7 cellular contexts compared by ENCODE assay signal in genomic region chr22:37803636-37804371, GRCh38. TPM values are rescaled to one million over a fixed set of nuclear protein-coding genes. Genes with fewer than 3 reads are reported as not detected.
A peak's percentile ranks its signal among the peaks of the same experiment; 100 is the strongest.
DNase-seq lines count a peak whose midpoint lies in the region; ATAC-seq and TF ChIP-seq lines count a peak whose summit lies in the region.

No MANE protein-coding gene starts in this region.

- in situ Hi-C loops in GM23248 (cut with MboI), result no loop called here

- intact Hi-C loops in PC-3 (cut with micrococcal nuclease) (loop anchor here (10.0 kb wide), 1 partner anchor 119 kb away; the partner anchor contains the start of gene NOL12), esophagus squamous epithelium (cut with DNase I) (no loop called here), sigmoid colon (cut with DNase I) (loop anchor here (5.0 kb wide), 1 partner anchor 117 kb away; the partner anchor contains the start of gene NOL12)

- ATAC-seq in PC-3 (no peak), GM21360 (IDR thresholded peaks at IDR 0.05; ENCODE audit: unreplicated experiment) (no peak)

- H3F3A ChIP-seq in GM23248 (ENCODE audit: insufficient read depth) (peaks cover 14% of the 10 kb centered on the region), PC-3 (ENCODE audit: low read length, unreplicated experiment) (peaks cover 18% of the 10 kb centered on the region)

- TF ChIP-seq CTCF in PC-3 (conservative IDR thresholded peaks at IDR 0.05; ENCODE audit: low read depth, low read length) (no peak), esophagus squamous epithelium (IDR thresholded peaks at IDR 0.05) (no peak), sigmoid colon (IDR thresholded peaks at IDR 0.05) (no peak)

- H3K9ac ChIP-seq in GM23248, result peak overlapping the region; percentile 88
- H3K9ac ChIP-seq in PC-3 (ENCODE audit: low read length), result peak overlapping the region; percentile 95

- H3K4me2 ChIP-seq in GM23248 (ENCODE audit: unreplicated experiment) (no peak overlapping the region), PC-3 (ENCODE audit: low read length) (peak overlapping the region; percentile 100)

- H3K9me3 ChIP-seq in GM23248 (ENCODE audit: low read depth) (no peaks in the 10 kb centered on the region), PC-3 (ENCODE audit: low read length) (no peaks in the 10 kb centered on the region), esophagus squamous epithelium (no peaks in the 10 kb centered on the region), sigmoid colon (no peaks in the 10 kb centered on the region)

- H3K27me3 ChIP-seq in GM23248 (replicated peaks; ENCODE audit: insufficient read depth), result no peaks in the 10 kb centered on the region
- H3K27me3 ChIP-seq in PC-3 (ENCODE audit: low read length), result no peaks in the 10 kb centered on the region
- H3K27me3 ChIP-seq in esophagus squamous epithelium, result peaks cover 0 to 6% (median 0%) of the 10 kb centered on the region in 4 donors
- no peaks in the 10 kb centered on the region for H3K27me3 ChIP-seq in sigmoid colon

- H2AFZ ChIP-seq in GM23248 (peak overlapping the region; percentile 54), PC-3 (ENCODE audit: low read length) (peak overlapping the region; percentile 34; the same call in 1 of the 2 replicates)

- POLR2A ChIA-PET in PC-3 (lab: Charles Lee; ENCODE audit: unreplicated experiment), result no interaction called here

- no peaks in the 10 kb centered on the region for H4K20me1 ChIP-seq in GM23248 (ENCODE audit: insufficient read depth)
- H4K20me1 ChIP-seq in PC-3 (ENCODE audit: low read length), result peaks cover 21% of the 10 kb centered on the region

- H3K36me3 ChIP-seq in GM23248 (ENCODE audit: low read depth) (no peaks in the 10 kb centered on the region), PC-3 (ENCODE audit: low read depth, low read length) (no peaks in the 10 kb centered on the region), esophagus squamous epithelium (no peaks in the 10 kb centered on the region), sigmoid colon (no peaks in the 10 kb centered on the region)

- H3K4me3 ChIP-seq in GM23248 (no peak overlapping the region), PC-3 (ENCODE audit: low read length) (peak overlapping the region; percentile 100), esophagus squamous epithelium (peak overlapping the region in 3 of 4 donors; percentile 60 to 69 (median 65)), sigmoid colon (peak overlapping the region in 2 of 4 donors; percentile 63 to 65)

- TF ChIP-seq POLR2A in esophagus squamous epithelium (IDR thresholded peaks at IDR 0.05) (no peak), sigmoid colon (IDR thresholded peaks at IDR 0.05) (no peak)

- no peak for TF ChIP-seq EP300 in sigmoid colon (IDR thresholded peaks at IDR 0.05)

- no TSS peak for BruUV-seq in PC-3 (replicated peaks; lab: Mats Ljungman, UMichigan)

- no peak for DNase-seq in GM23248
- no peak for DNase-seq in PC-3
- no peak for DNase-seq in esophagus squamous epithelium (lab: John Stamatoyannopoulos, UW)
- no peak for DNase-seq in sigmoid colon
- DNase-seq in NCI-H2081 (lab: John Stamatoyannopoulos, UW), result no peak
- no peak for DNase-seq in GF-D8 (lab: John Stamatoyannopoulos, UW)

- peaks cover 14% of the 10 kb centered on the region; the same call in 1 of the 2 replicates for H3K79me2 ChIP-seq in GM23248 (ENCODE audit: insufficient read depth)
- peaks cover 26% of the 10 kb centered on the region for H3K79me2 ChIP-seq in PC-3 (ENCODE audit: low read length)

- no peaks in the 10 kb centered on the region for H3K9me2 ChIP-seq in GM23248 (ENCODE audit: insufficient read depth)
- H3K9me2 ChIP-seq in PC-3 (replicated peaks; ENCODE audit: low read length), result no peaks in the 10 kb centered on the region

- H3K27ac ChIP-seq in GM23248, result no peak overlapping the region
- H3K27ac ChIP-seq in PC-3 (ENCODE audit: low read length), result peak overlapping the region; percentile 66
- H3K27ac ChIP-seq in esophagus squamous epithelium, result peak overlapping the region in 3 of 4 donors; percentile 87 to 94 (median 89)
- peak overlapping the region; percentile 87 to 96 (median 91) for H3K27ac ChIP-seq in sigmoid colon

- CTCF ChIA-PET in PC-3 (lab: Charles Lee), result no interaction called here

- WGBS in GM23248 (ENCODE audit: low coverage in 1 of 2, low lambda C conversion rate in 2 of 2, missing lambda C conversion rate in 2 of 2), 2 experiments, result 57 to 58% methylated on average over 34 of the region's 34 CpGs
- 53 to 77% methylated on average over 12 to 18 of the region's 34 CpGs for WGBS in esophagus squamous epithelium, 2 donors
- 68 to 73% methylated on average over 34 of the region's 34 CpGs for WGBS in sigmoid colon, 2 donors

- H3K4me1 ChIP-seq in GM23248 (ENCODE audit: insufficient read depth) (peaks cover 11% of the 10 kb centered on the region), PC-3 (ENCODE audit: insufficient read depth, low read length) (peaks cover 17% of the 10 kb centered on the region), esophagus squamous epithelium (peaks cover 38 to 66% (median 43%) of the 10 kb centered on the region in 3 donors), sigmoid colon (peaks cover 0 to 61% (median 39%) of the 10 kb centered on the region in 4 donors)

RNA-seq across cellular contexts. Expression of gene GCAT, which starts 3.9 kb away (rescaled TPM):
- 36.1 and 73.7 TPM in 2 replicates for total RNA-seq in GM23248 (2014; rRNA removed; shearing (Covaris generic))
- 31.5 and 35.9 TPM in 2 replicates for polyA plus RNA-seq in GM23248 (2016; fragmentation: Nextera tagmentation; extraction: Ambion mirVana)
- total RNA-seq in PC-3 (2014; rRNA removed), result 26.0 and 33.3 TPM in 2 replicates
- 10 to 100 TPM; 14.3 to 22.5 (median 20.7) TPM for total RNA-seq in esophagus squamous epithelium
- 10 to 100 TPM in 1 of 4 donors, 1 to 10 TPM in 3; 5.1 to 14.1 (median 7.7) TPM for total RNA-seq in sigmoid colon
- polyA plus RNA-seq in sigmoid colon, result 10 to 100 TPM in 2 of 3 donors, 1 to 10 TPM in 1; 6.0 to 12.3 (median 10.2) TPM

RNA-seq across cellular contexts. Expression of gene GALR3, which starts 19.4 kb away (rescaled TPM):
- total RNA-seq in GM23248 (2014; rRNA removed; shearing (Covaris generic)), result not detected in 2 replicates
- polyA plus RNA-seq in GM23248 (2016; fragmentation: Nextera tagmentation; extraction: Ambion mirVana) (not detected in 2 replicates), sigmoid colon (not detected)
- total RNA-seq in PC-3 (2014; rRNA removed) (not detected in 2 replicates), esophagus squamous epithelium (not detected), sigmoid colon (not detected)

RNA-seq across cellular contexts. Expression of gene ANKRD54, which starts 40.3 kb away (rescaled TPM):
- total RNA-seq in GM23248 (2014; rRNA removed; shearing (Covaris generic)), result 31.0 and 58.0 TPM in 2 replicates
- polyA plus RNA-seq in GM23248 (2016; fragmentation: Nextera tagmentation; extraction: Ambion mirVana), result 21.6 and 21.8 TPM in 2 replicates
- total RNA-seq in PC-3 (2014; rRNA removed), result 24.9 and 30.1 TPM in 2 replicates
- total RNA-seq in esophagus squamous epithelium, result 10 to 100 TPM; 24.6 to 38.1 (median 29.5) TPM
- 10 to 100 TPM; 39.3 to 50.7 (median 45.0) TPM for total RNA-seq in sigmoid colon
- 10 to 100 TPM; 12.6 to 25.2 (median 23.0) TPM for polyA plus RNA-seq in sigmoid colon

RNA-seq across cellular contexts. Expression of gene EIF3L, which starts 45.4 kb away (rescaled TPM):
- total RNA-seq in GM23248 (2014; rRNA removed; shearing (Covaris generic)), result 323 and 346 TPM in 2 replicates
- polyA plus RNA-seq in GM23248 (2016; fragmentation: Nextera tagmentation; extraction: Ambion mirVana) (201 and 206 TPM in 2 replicates), sigmoid colon (100 to 1,000 TPM; 198 to 331 (median 307) TPM)
- total RNA-seq in PC-3 (2014; rRNA removed) (164 and 218 TPM in 2 replicates), esophagus squamous epithelium (100 to 1,000 TPM; 192 to 499 (median 281) TPM), sigmoid colon (100 to 1,000 TPM; 366 to 628 (median 532) TPM)
